Comparison of ENCODE assay signal across 1 cellular context in genomic region chr14:45015133-45015532, GRCh38.
TF ChIP-seq lines count a peak whose summit lies in the region.

No MANE protein-coding gene starts in this region.

TF ChIP-seq in HEK293, 187 proteins besides CTCF, POLR2A, EP300 and RAD21 (continued from another document):
- no peak for TF ChIP-seq TSHZ1 (tag by site-specific recombination; IDR thresholded peaks at IDR 0.05; ENCODE audit: borderline replicate concordance)
- TF ChIP-seq ZNF10 (tag by site-specific recombination; IDR thresholded peaks at IDR 0.05) = no peak
- no peak for TF ChIP-seq RBAK (tag by site-specific recombination; IDR thresholded peaks at IDR 0.05)
- TF ChIP-seq ZNF311 (tag by site-specific recombination; IDR thresholded peaks at IDR 0.05; ENCODE audit: borderline replicate concordance) = no peak
- no peak for TF ChIP-seq KLF10 (tag by site-specific recombination; IDR thresholded peaks at IDR 0.05)
- TF ChIP-seq ZNF155 (tag by site-specific recombination; IDR thresholded peaks at IDR 0.05) = no peak
- TF ChIP-seq WT1 (tag by site-specific recombination; IDR thresholded peaks at IDR 0.05) = no peak
- TF ChIP-seq SALL2 (tag by site-specific recombination; IDR thresholded peaks at IDR 0.05; ENCODE audit: borderline replicate concordance) = no peak
- TF ChIP-seq ZNF561 (tag by site-specific recombination; IDR thresholded peaks at IDR 0.05; ENCODE audit: borderline replicate concordance) = no peak
- TF ChIP-seq EGR2 (tag by site-specific recombination; IDR thresholded peaks at IDR 0.05; ENCODE audit: low read depth) = no peak
- no peak for TF ChIP-seq INSM2 (tag by site-specific recombination; IDR thresholded peaks at IDR 0.05)
- TF ChIP-seq ZNF837 (tag by site-specific recombination; IDR thresholded peaks at IDR 0.05) = no peak
- peak; percentile 45; the same call in 1 of the 2 replicates for TF ChIP-seq REST (tag by site-specific recombination; IDR thresholded peaks at IDR 0.05)
- TF ChIP-seq ZNF623 (tag by site-specific recombination; IDR thresholded peaks at IDR 0.05) = peak; percentile 59
- no peak for TF ChIP-seq PRDM6 (tag by site-specific recombination; IDR thresholded peaks at IDR 0.05)
